In genomic region chr17:50550661-50551432, GRCh38 we compare ENCODE assay signal across 1 cellular context.
TF ChIP-seq lines count a peak whose summit lies in the region.

No MANE protein-coding gene starts in this region.

TF ChIP-seq in HepG2, 621 proteins besides CTCF, POLR2A, EP300 and RAD21 (continued from another document and continues in another):
- TF ChIP-seq, protein P1, sequence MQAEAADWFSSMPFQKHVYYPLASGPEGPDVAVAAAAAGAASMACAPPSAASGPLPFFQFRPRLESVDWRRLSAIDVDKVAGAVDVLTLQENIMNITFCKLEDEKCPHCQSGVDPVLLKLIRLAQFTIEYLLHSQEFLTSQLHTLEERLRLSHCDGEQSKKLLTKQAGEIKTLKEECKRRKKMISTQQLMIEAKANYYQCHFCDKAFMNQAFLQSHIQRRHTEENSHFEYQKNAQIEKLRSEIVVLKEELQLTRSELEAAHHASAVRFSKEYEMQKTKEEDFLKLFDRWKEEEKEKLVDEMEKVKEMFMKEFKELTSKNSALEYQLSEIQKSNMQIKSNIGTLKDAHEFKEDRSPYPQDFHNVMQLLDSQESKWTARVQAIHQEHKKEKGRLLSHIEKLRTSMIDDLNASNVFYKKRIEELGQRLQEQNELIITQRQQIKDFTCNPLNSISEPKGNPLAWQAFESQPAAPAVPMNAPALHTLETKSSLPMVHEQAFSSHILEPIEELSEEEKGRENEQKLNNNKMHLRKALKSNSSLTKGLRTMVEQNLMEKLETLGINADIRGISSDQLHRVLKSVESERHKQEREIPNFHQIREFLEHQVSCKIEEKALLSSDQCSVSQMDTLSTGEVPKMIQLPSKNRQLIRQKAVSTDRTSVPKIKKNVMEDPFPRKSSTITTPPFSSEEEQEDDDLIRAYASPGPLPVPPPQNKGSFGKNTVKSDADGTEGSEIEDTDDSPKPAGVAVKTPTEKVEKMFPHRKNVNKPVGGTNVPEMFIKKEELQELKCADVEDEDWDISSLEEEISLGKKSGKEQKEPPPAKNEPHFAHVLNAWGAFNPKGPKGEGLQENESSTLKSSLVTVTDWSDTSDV (CRISPR knock-in tag; IDR thresholded peaks at IDR 0.05) = no peak
- TF ChIP-seq ZNF136 (CRISPR knock-in tag; IDR thresholded peaks at IDR 0.05; ENCODE audit: low read depth) = peak; percentile 58; the same call in 1 of the 2 replicates
- TF ChIP-seq ZNF224 (CRISPR knock-in tag; IDR thresholded peaks at IDR 0.05) = no peak
- TF ChIP-seq ZNF567 (CRISPR knock-in tag; IDR thresholded peaks at IDR 0.05; ENCODE audit: borderline replicate concordance) = 0 out of 2 replicates have a peak, but pooled peaks have one; percentile 35
- TF ChIP-seq ZNF337 (CRISPR knock-in tag; IDR thresholded peaks at IDR 0.05; ENCODE audit: borderline replicate concordance, low read depth) = no peak
- no peak for TF ChIP-seq MATR3 (CRISPR knock-in tag; IDR thresholded peaks at IDR 0.05)
- no peak for TF ChIP-seq NFYB (CRISPR knock-in tag; IDR thresholded peaks at IDR 0.05)
- no peak for TF ChIP-seq PHF21A (CRISPR knock-in tag; IDR thresholded peaks at IDR 0.05)
- TF ChIP-seq NFRKB (IDR thresholded peaks at IDR 0.05) = no peak
- TF ChIP-seq, protein P2, sequence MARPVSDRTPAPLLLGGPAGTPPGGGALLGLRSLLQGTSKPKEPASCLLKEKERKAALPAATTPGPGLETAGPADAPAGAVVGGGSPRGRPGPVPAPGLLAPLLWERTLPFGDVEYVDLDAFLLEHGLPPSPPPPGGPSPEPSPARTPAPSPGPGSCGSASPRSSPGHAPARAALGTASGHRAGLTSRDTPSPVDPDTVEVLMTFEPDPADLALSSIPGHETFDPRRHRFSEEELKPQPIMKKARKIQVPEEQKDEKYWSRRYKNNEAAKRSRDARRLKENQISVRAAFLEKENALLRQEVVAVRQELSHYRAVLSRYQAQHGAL (CRISPR knock-in tag; IDR thresholded peaks at IDR 0.05; ENCODE audit: not compliant biosample characterization) = no peak
- TF ChIP-seq ZBTB10 (CRISPR knock-in tag; IDR thresholded peaks at IDR 0.05; ENCODE audit: borderline replicate concordance) = no peak
- 0 out of 2 replicates have a peak, but pooled peaks have one; percentile 30 for TF ChIP-seq MXD1 (CRISPR knock-in tag; IDR thresholded peaks at IDR 0.05)
- no peak for TF ChIP-seq ZNF430 (CRISPR knock-in tag; IDR thresholded peaks at IDR 0.05)
- TF ChIP-seq ATM (IDR thresholded peaks at IDR 0.05; ENCODE audit: borderline replicate concordance) = no peak
- TF ChIP-seq NFKBIZ (CRISPR knock-in tag; IDR thresholded peaks at IDR 0.05) = no peak
- TF ChIP-seq ZNF737 (CRISPR knock-in tag; IDR thresholded peaks at IDR 0.05; ENCODE audit: borderline replicate concordance) = no peak
- no peak for TF ChIP-seq MBD4 (IDR thresholded peaks at IDR 0.05; ENCODE audit: borderline replicate concordance, low read length)
- no peak for TF ChIP-seq ISX (CRISPR knock-in tag; conservative IDR thresholded peaks at IDR 0.05)
- TF ChIP-seq BATF2 (CRISPR knock-in tag; IDR thresholded peaks at IDR 0.05) = no peak
- no peak for TF ChIP-seq REL (CRISPR knock-in tag; conservative IDR thresholded peaks at IDR 0.05)
- TF ChIP-seq SOX13 (IDR thresholded peaks at IDR 0.05) = no peak
- TF ChIP-seq SOX13 (CRISPR knock-in tag; conservative IDR thresholded peaks at IDR 0.05 in 1 of 2, IDR thresholded peaks at IDR 0.05 in 1 of 2) = no peak
- no peak for TF ChIP-seq ZNF451 (CRISPR knock-in tag; IDR thresholded peaks at IDR 0.05)
- no peak for TF ChIP-seq POLR2AphosphoS5 (IDR thresholded peaks at IDR 0.05; ENCODE audit: low read depth, low read length)
- TF ChIP-seq JARID2 (CRISPR knock-in tag; IDR thresholded peaks at IDR 0.05; ENCODE audit: insufficient replicate concordance) = no peak
- no peak for TF ChIP-seq ZNF577 (CRISPR knock-in tag; IDR thresholded peaks at IDR 0.05; ENCODE audit: borderline replicate concordance, low read depth)
- TF ChIP-seq HMG20B (CRISPR knock-in tag; conservative IDR thresholded peaks at IDR 0.05) = no peak
- TF ChIP-seq, protein P3, sequence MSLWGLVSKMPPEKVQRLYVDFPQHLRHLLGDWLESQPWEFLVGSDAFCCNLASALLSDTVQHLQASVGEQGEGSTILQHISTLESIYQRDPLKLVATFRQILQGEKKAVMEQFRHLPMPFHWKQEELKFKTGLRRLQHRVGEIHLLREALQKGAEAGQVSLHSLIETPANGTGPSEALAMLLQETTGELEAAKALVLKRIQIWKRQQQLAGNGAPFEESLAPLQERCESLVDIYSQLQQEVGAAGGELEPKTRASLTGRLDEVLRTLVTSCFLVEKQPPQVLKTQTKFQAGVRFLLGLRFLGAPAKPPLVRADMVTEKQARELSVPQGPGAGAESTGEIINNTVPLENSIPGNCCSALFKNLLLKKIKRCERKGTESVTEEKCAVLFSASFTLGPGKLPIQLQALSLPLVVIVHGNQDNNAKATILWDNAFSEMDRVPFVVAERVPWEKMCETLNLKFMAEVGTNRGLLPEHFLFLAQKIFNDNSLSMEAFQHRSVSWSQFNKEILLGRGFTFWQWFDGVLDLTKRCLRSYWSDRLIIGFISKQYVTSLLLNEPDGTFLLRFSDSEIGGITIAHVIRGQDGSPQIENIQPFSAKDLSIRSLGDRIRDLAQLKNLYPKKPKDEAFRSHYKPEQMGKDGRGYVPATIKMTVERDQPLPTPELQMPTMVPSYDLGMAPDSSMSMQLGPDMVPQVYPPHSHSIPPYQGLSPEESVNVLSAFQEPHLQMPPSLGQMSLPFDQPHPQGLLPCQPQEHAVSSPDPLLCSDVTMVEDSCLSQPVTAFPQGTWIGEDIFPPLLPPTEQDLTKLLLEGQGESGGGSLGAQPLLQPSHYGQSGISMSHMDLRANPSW (CRISPR knock-in tag; IDR thresholded peaks at IDR 0.05; ENCODE audit: borderline replicate concordance) = no peak
- TF ChIP-seq U2AF1 (optimal IDR thresholded peaks at IDR 0.05; ENCODE audit: low read depth, low read length) = no peak
- no peak for TF ChIP-seq SMARCE1 (IDR thresholded peaks at IDR 0.05; ENCODE audit: borderline replicate concordance)
- TF ChIP-seq TBL1XR1 (IDR thresholded peaks at IDR 0.05; ENCODE audit: borderline replicate concordance, low read length, partially characterized antibody) = no peak
- TF ChIP-seq, protein P4, sequence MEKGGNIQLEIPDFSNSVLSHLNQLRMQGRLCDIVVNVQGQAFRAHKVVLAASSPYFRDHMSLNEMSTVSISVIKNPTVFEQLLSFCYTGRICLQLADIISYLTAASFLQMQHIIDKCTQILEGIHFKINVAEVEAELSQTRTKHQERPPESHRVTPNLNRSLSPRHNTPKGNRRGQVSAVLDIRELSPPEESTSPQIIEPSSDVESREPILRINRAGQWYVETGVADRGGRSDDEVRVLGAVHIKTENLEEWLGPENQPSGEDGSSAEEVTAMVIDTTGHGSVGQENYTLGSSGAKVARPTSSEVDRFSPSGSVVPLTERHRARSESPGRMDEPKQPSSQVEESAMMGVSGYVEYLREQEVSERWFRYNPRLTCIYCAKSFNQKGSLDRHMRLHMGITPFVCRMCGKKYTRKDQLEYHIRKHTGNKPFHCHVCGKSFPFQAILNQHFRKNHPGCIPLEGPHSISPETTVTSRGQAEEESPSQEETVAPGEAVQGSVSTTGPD (CRISPR knock-in tag; IDR thresholded peaks at IDR 0.05) = no peak
- peak; percentile 69 for TF ChIP-seq BHLHE40 (IDR thresholded peaks at IDR 0.05; ENCODE audit: low read length)
- TF ChIP-seq ZGPAT (CRISPR knock-in tag; IDR thresholded peaks at IDR 0.05) = peak; percentile 75
- TF ChIP-seq ZNF614 (CRISPR knock-in tag; IDR thresholded peaks at IDR 0.05; ENCODE audit: borderline replicate concordance) = peak; percentile 82; the same call in 1 of the 2 replicates
- TF ChIP-seq ZFP36L1 (CRISPR knock-in tag; IDR thresholded peaks at IDR 0.05) = no peak
- TF ChIP-seq ZNF512B (CRISPR knock-in tag; IDR thresholded peaks at IDR 0.05; ENCODE audit: borderline replicate concordance) = no peak
- TF ChIP-seq NFIC (IDR thresholded peaks at IDR 0.05; ENCODE audit: low read length) = no peak
- TF ChIP-seq, protein P5, sequence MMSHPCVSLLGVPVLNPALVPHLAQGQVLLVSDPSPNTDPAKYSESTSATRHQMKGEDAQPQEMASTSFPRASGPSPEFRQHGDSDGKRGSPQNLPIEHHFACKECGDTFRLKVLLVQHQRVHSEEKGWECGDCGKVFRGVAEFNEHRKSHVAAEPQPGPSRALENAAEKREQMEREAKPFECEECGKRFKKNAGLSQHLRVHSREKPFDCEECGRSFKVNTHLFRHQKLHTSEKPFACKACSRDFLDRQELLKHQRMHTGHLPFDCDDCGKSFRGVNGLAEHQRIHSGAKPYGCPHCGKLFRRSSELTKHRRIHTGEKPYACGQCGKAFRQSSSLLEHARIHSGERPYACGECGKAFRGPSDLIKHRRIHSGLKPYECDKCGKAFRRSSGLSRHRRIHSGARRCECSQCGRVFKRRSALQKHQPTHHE (CRISPR knock-in tag; IDR thresholded peaks at IDR 0.05; ENCODE audit: borderline replicate concordance) = no peak
- TF ChIP-seq, protein P6, sequence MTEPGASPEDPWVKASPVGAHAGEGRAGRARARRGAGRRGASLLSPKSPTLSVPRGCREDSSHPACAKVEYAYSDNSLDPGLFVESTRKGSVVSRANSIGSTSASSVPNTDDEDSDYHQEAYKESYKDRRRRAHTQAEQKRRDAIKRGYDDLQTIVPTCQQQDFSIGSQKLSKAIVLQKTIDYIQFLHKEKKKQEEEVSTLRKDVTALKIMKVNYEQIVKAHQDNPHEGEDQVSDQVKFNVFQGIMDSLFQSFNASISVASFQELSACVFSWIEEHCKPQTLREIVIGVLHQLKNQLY (CRISPR knock-in tag; IDR thresholded peaks at IDR 0.05) = no peak; the same call in 1 of the 2 replicates
- no peak for TF ChIP-seq ZNF225 (CRISPR knock-in tag; IDR thresholded peaks at IDR 0.05)
- TF ChIP-seq, protein P7, sequence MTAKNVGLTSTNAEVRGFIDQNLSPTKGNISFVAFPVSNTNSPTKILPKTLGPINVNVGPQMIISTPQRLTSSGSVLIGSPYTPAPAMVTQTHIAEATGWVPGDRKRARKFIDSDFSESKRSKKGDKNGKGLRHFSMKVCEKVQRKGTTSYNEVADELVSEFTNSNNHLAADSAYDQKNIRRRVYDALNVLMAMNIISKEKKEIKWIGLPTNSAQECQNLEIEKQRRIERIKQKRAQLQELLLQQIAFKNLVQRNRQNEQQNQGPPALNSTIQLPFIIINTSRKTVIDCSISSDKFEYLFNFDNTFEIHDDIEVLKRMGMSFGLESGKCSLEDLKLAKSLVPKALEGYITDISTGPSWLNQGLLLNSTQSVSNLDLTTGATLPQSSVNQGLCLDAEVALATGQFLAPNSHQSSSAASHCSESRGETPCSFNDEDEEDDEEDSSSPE (CRISPR knock-in tag; IDR thresholded peaks at IDR 0.05) = no peak
- TF ChIP-seq CENPT (CRISPR knock-in tag; IDR thresholded peaks at IDR 0.05; ENCODE audit: low read depth) = no peak
- TF ChIP-seq ZNF263 (CRISPR knock-in tag; IDR thresholded peaks at IDR 0.05) = 0 out of 2 replicates have a peak, but pooled peaks have one; percentile 31
- TF ChIP-seq ZNF367 (CRISPR knock-in tag; IDR thresholded peaks at IDR 0.05; ENCODE audit: borderline replicate concordance) = no peak
